In genomic region chr7:2185715-2186114, GRCh38 we compare ENCODE assay signal across 22 cellular contexts.
"Had no signal": no experiment of that assay in that cellular context is flagged by ENCODE, and none has a peak within 500 bp of the region (broad histone marks: within the 10 kb centered on the region; RNA-seq: fewer than 3 reads in every experiment).

No MANE protein-coding gene starts in this region.

- H3K4me1 Mint-ChIP-seq: activated B cell treated with CpG ODN at 0.5 μM for 24 hours; activated naive CD8-positive, alpha-beta T cell treated with anti-CD3 and anti-CD28 coated beads, Interleukin-2, amount 10 ng/mL, durations not matched to agents 7 days and 5 days had no signal

- H3K27me3 ChIP-seq: adrenal gland, breast epithelium had no signal

- DNase-seq: activated B cell treated with CpG ODN at 0.5 μM for 24 hours; activated CD4-positive, alpha-beta T cell treated with anti-CD3 and anti-CD28 coated beads for 1 hour; activated CD4-positive, alpha-beta T cell treated with anti-CD3 and anti-CD28 coated beads, Interleukin-2, amount 10 ng/mL, durations not matched to agents 24 days and 14 days; activated CD4-positive, alpha-beta T cell treated with anti-CD3 and anti-CD28 coated beads, Interleukin-2, amount 50 U/mL, for 48 hours; activated naive CD4-positive, alpha-beta T cell treated with anti-CD3 and anti-CD28 coated beads, Interleukin-2, amount 50 U/mL, for 16 hours; activated naive CD8-positive, alpha-beta T cell treated with anti-CD3 and anti-CD28 coated beads, Interleukin-2, amount 10 ng/mL, durations not matched to agents 7 days and 5 days; activated T-cell treated with anti-CD3 and anti-CD28 coated beads, Interleukin-2, amount 50 U/mL, for 72 hours; adrenal gland; anterior cingulate cortex; central memory CD4-positive, alpha-beta T cell; Karpas-422; MM.1S; NCI-H1105; NCI-H146; NCI-H2029; NCI-H345; NCI-H510A; NCI-H526 treated with DMSO at 0.1 percent for 48 hours; SHP77 treated with DMSO at 0.1 percent for 48 hours; SW 1271 had no signal

- H3K27me3 Mint-ChIP-seq: activated B cell treated with CpG ODN at 0.5 μM for 24 hours; activated CD4-positive, alpha-beta T cell treated with anti-CD3 and anti-CD28 coated beads, Interleukin-2, amount 10 ng/mL, durations not matched to agents 24 days and 14 days; activated naive CD8-positive, alpha-beta T cell treated with anti-CD3 and anti-CD28 coated beads, Interleukin-2, amount 10 ng/mL, durations not matched to agents 7 days and 5 days had no signal

- H3K9me3 Mint-ChIP-seq: activated CD4-positive, alpha-beta T cell treated with anti-CD3 and anti-CD28 coated beads, Interleukin-2, amount 10 ng/mL, durations not matched to agents 24 days and 14 days had no signal

- H3K4me3 ChIP-seq: adrenal gland, breast epithelium, K562 had no signal

- H3K27ac ChIP-seq: adrenal gland, breast epithelium had no signal

- H3K9me3 ChIP-seq: adrenal gland had no signal

- H3K36me3 ChIP-seq: breast epithelium had no signal

- H3K27ac Mint-ChIP-seq: activated B cell treated with CpG ODN at 0.5 μM for 24 hours; activated CD4-positive, alpha-beta T cell treated with anti-CD3 and anti-CD28 coated beads, Interleukin-2, amount 10 ng/mL, durations not matched to agents 24 days and 14 days; activated naive CD8-positive, alpha-beta T cell treated with anti-CD3 and anti-CD28 coated beads, Interleukin-2, amount 10 ng/mL, durations not matched to agents 7 days and 5 days; activated T-cell treated with anti-CD3 and anti-CD28 coated beads, Interleukin-2, amount 50 U/mL, for 72 hours had no signal

- ATAC-seq: activated T-cell treated with anti-CD3 and anti-CD28 coated beads, Interleukin-2, amount 50 U/mL, for 72 hours; K562 had no signal

- H3K4me3 Mint-ChIP-seq: activated B cell treated with CpG ODN at 0.5 μM for 24 hours; activated CD4-positive, alpha-beta T cell treated with anti-CD3 and anti-CD28 coated beads, Interleukin-2, amount 10 ng/mL, durations not matched to agents 24 days and 14 days; activated naive CD8-positive, alpha-beta T cell treated with anti-CD3 and anti-CD28 coated beads, Interleukin-2, amount 10 ng/mL, durations not matched to agents 7 days and 5 days; activated T-cell treated with anti-CD3 and anti-CD28 coated beads, Interleukin-2, amount 50 U/mL, for 72 hours had no signal

- H3K4me1 ChIP-seq: adrenal gland, breast epithelium had no signal
